9 cellular contexts compared by ENCODE assay signal in the genomic region with DNA sequence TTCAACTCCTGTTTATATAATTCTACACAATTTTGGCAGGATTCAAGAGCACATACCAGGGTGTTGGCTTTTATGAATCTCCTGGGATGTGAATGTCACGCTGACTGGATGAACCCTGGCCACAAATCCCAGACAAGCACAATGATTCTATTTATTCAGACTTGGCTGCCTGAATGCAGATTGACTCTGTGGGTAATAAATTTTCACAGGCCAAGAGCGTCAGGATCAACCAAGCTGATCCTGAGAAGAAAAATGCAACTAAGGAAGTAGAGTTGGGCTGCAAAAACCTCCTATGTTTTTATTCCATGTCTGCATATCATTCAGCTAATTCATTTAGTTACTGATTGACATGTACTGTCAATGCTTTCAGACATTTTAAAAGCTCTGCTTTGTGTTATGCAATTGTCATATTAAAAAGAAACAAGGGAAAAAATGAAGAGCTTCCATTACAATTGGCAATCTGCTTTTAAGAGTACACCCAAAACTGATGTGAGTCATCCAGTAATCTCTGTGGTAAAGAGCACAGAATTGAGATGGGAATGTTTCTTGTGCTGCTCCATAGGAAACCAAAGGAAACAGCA.
DNase-seq lines count a peak whose midpoint lies in the region; ATAC-seq and TF ChIP-seq lines count a peak whose summit lies in the region.
"Had no signal": no experiment of that assay in that cellular context is flagged by ENCODE, and none has a peak within 500 bp of the region (broad histone marks: within the 10 kb centered on the region; RNA-seq: fewer than 3 reads in every experiment).

No MANE protein-coding gene starts in this region.

- CTCF ChIA-PET in Panc1 (lab: Charles Lee): no interaction called here

- POLR2A ChIA-PET in Panc1 (lab: Charles Lee): no interaction called here

- ATAC-seq in Panc1: peak; percentile 60; the same call in 1 of the 2 replicates
- ATAC-seq in HG02571 (IDR thresholded peaks at IDR 0.05; ENCODE audit: unreplicated experiment): no peak
- ATAC-seq: activated naive CD8-positive, alpha-beta T cell treated with anti-CD3 and anti-CD28 coated beads, Interleukin-2, amount 50 U/mL, for 24 hours had no signal

- H3K4me1 ChIP-seq in Panc1 (ENCODE audit: control insufficient read depth, insufficient read depth, low read length): no peaks in the 10 kb centered on the region

- H3K9me3 ChIP-seq in Panc1 (ENCODE audit: control insufficient read depth, insufficient read depth, low read depth, low read length): peaks cover 6% of the 10 kb centered on the region; the same call in 1 of the 2 replicates

- in situ Hi-C loops in G401 (cut with HindIII; ENCODE audit: low sequenced_read_pairs) (no loop called here), Panc1 (cut with HindIII; ENCODE audit: low pct_unique_long_range_greater_than_20kb, low sequenced_read_pairs) (no loop called here)

- no peak overlapping the region for H3K4me3 ChIP-seq in Panc1 (ENCODE audit: low read depth in 2 of 2, low read length in 2 of 2)

- H3K36me3 ChIP-seq in Panc1 (ENCODE audit: control insufficient read depth, insufficient read depth, low read length): no peaks in the 10 kb centered on the region

- DNase-seq in G401 (ENCODE audit: low spot score) (peak; percentile 70), Panc1 (ENCODE audit: low read depth, low spot score) (no peak), fibroblast of the conjunctiva (ENCODE audit: low read depth) (peak; percentile 97), putamen (ENCODE audit: low spot score) (peak; percentile 55), SIG-M5 treated with dmso at 0.1 percent for 504 hours (lab: John Stamatoyannopoulos, UW; ENCODE audit: unreplicated experiment) (no peak), posterior vena cava (ENCODE audit: low spot score) (no peak)
- DNase-seq in activated CD4-positive, alpha-beta T cell treated with anti-CD3 and anti-CD28 coated beads, Interleukin-2, amount 50 U/mL, for 1 hour: no peak
- DNase-seq: activated naive CD8-positive, alpha-beta T cell treated with anti-CD3 and anti-CD28 coated beads, Interleukin-2, amount 50 U/mL, for 24 hours had no signal

- BruUV-seq in Panc1 (replicated peaks; lab: Mats Ljungman, UMichigan): no TSS peak

- no peaks in the 10 kb centered on the region for H3K27me3 ChIP-seq in Panc1 (ENCODE audit: control insufficient read depth, insufficient read depth, low read length)

- TF ChIP-seq CTCF in Panc1 (IDR thresholded peaks at IDR 0.05): no peak

- intact Hi-C loops in Panc1 (cut with micrococcal nuclease; ENCODE audit: unreplicated experiment): no loop called here
- intact Hi-C loops in posterior vena cava (cut with DNase I): loop anchor here in 1 of 2 donors (5.0 kb wide), 1 partner anchor 1324 kb away; no protein-coding TSS in a partner anchor

- no peak overlapping the region for H3K27ac ChIP-seq in Panc1 (ENCODE audit: low read length)

Comparison
In these comparisons a context has a peak if more than half of its experiments do, and no peak if none do; other contexts are left out.
1. DNase-seq: peak in G401 (single experiment), fibroblast of the conjunctiva (single experiment) and putamen (single experiment); none in Panc1 (single experiment), SIG-M5 treated with dmso at 0.1 percent for 504 hours (single experiment), activated CD4-positive, alpha-beta T cell treated with anti-CD3 and anti-CD28 coated beads, Interleukin-2, amount 50 U/mL, for 1 hour (single experiment) and posterior vena cava (single experiment).